In genomic region chrX:65821721-65822496, GRCh38 we compare ENCODE assay signal across 9 cellular contexts.
DNase-seq lines count a peak whose midpoint lies in the region; ATAC-seq lines count a peak whose summit lies in the region.
"Had no signal": no experiment of that assay in that cellular context is flagged by ENCODE, and none has a peak within 500 bp of the region (broad histone marks: within the 10 kb centered on the region; RNA-seq: fewer than 3 reads in every experiment).

No MANE protein-coding gene starts in this region.

- intact Hi-C loops in right cardiac atrium (cut with DNase I), result no loop called here

- peak; percentile 76 for ATAC-seq in GM18502 (IDR thresholded peaks at IDR 0.05; ENCODE audit: poor library complexity, unreplicated experiment)
- ATAC-seq in HG03460 (IDR thresholded peaks at IDR 0.05; ENCODE audit: unreplicated experiment), result peak; percentile 71
- ATAC-seq in right cardiac atrium, result peak; percentile 54 to 79

- DNase-seq in activated T-cell treated with anti-CD3 and anti-CD28 coated beads for 48 hours (ENCODE audit: low read depth) (peak; percentile 30), right cardiac atrium (peak; percentile 27 to 73 (median 64)), NCI-H748 (lab: John Stamatoyannopoulos, UW; ENCODE audit: unreplicated experiment) (no peak), NCI-H2029 treated with DMSO at 0.1 percent for 48 hours (lab: John Stamatoyannopoulos, UW) (no peak), NCI-H1417 (lab: John Stamatoyannopoulos, UW) (no peak)
- DNase-seq in stimulated activated CD8-positive, alpha-beta memory T cell treated with anti-CD3 and anti-CD28 coated beads, Interleukin-4, amount 100 ng/mL, for 48 hours, result peak; percentile 41

- no peaks in the 10 kb centered on the region for H3K4me1 ChIP-seq in right cardiac atrium (ENCODE audit: control insufficient read depth, insufficient read depth, low read length)
- H3K4me1 ChIP-seq: adrenal gland had no signal

- H3K9me3 ChIP-seq in right cardiac atrium (ENCODE audit: control insufficient read depth, low read length), result no peaks in the 10 kb centered on the region
- H3K9me3 ChIP-seq: adrenal gland had no signal

- H3K27ac ChIP-seq in right cardiac atrium (ENCODE audit: low read length), result no peak overlapping the region
- H3K27ac ChIP-seq: adrenal gland had no signal

- 3% methylated on average over 48 of the region's 48 CpGs for WGBS in right cardiac atrium

- H3K27me3 ChIP-seq in right cardiac atrium (ENCODE audit: control insufficient read depth, insufficient read depth), result no peaks in the 10 kb centered on the region

- peak overlapping the region; percentile 8 for H3K4me3 ChIP-seq in right cardiac atrium (ENCODE audit: low read length)

Comparison
In these comparisons a context has a peak if more than half of its experiments do, and no peak if none do; other contexts are left out.
1. DNase-seq: peak in activated T-cell treated with anti-CD3 and anti-CD28 coated beads for 48 hours (single experiment), right cardiac atrium (3 of 3) and stimulated activated CD8-positive, alpha-beta memory T cell treated with anti-CD3 and anti-CD28 coated beads, Interleukin-4, amount 100 ng/mL, for 48 hours (single experiment); none in NCI-H748 (single experiment), NCI-H2029 treated with DMSO at 0.1 percent for 48 hours (single experiment) and NCI-H1417 (0 of 3).
2. Peak in every context shown above with its lines, with median percentiles within 50 percentile points of each other: ATAC-seq.